Comparison of ENCODE assay signal across 9 cellular contexts in the genomic region with DNA sequence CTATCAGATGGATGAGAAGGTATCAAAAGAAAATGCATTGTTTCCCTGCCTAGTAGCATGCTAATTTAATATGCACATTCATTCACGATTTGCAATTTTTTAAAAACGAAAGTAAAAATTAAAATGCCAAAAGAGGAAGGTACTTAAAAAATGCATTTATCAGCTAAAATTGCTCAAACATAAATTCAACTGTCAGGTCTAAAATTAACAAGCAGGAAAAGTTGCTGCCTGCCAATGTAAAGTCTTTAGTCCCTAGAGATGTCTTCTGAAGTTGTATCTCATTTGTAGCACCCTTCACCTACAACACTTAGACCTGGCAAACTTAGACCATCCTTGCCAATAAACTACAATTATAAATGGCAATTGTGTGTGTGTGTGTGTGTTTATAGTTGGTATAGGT. TPM values are rescaled to one million over a fixed set of nuclear protein-coding genes. Genes with fewer than 3 reads are reported as not detected.
DNase-seq lines count a peak whose midpoint lies in the region; ATAC-seq and TF ChIP-seq lines count a peak whose summit lies in the region.
"Had no signal": no experiment of that assay in that cellular context is flagged by ENCODE, and none has a peak within 500 bp of the region (broad histone marks: within the 10 kb centered on the region; RNA-seq: fewer than 3 reads in every experiment).

No MANE protein-coding gene starts in this region.

- no peak overlapping the region for H3K4me3 ChIP-seq in HEK293 (ENCODE audit: low read depth, low read length)
- H3K4me3 ChIP-seq in PC-3 (ENCODE audit: low read length) = peak overlapping the region; percentile 52
- H3K4me3 ChIP-seq in endocrine pancreas (ENCODE audit: control insufficient read depth, insufficient read depth, low read length) = peak overlapping the region; percentile 62
- peak overlapping the region; percentile 0 to 54 (median 26) for H3K4me3 ChIP-seq in spleen
- H3K4me3 ChIP-seq: pancreas had no signal

- ATAC-seq in PC-3 = no peak

- peak overlapping the region; percentile 80 for H3K4me2 ChIP-seq in PC-3 (ENCODE audit: low read length)

- POLR2A ChIA-PET in HEK293 (lab: Yijun Ruan, JAX) (no interaction called here), PC-3 (lab: Charles Lee; ENCODE audit: unreplicated experiment) (no interaction called here)

- peaks cover 70% of the 10 kb centered on the region for H3K79me2 ChIP-seq in PC-3 (ENCODE audit: low read length)

- H4K20me1 ChIP-seq in PC-3 (ENCODE audit: low read length) = no peaks in the 10 kb centered on the region

- no TSS peak for BruUV-seq in PC-3 (replicated peaks; lab: Mats Ljungman, UMichigan)

- no peaks in the 10 kb centered on the region; a peak in 1 of 3 replicates for H3K36me3 ChIP-seq in HEK293 (ENCODE audit: control insufficient read depth in 2 of 2, insufficient read depth in 1 of 2, low read length in 2 of 2)
- H3K36me3 ChIP-seq in PC-3 (ENCODE audit: low read depth, low read length) = peaks cover 8% of the 10 kb centered on the region; the same call in 1 of the 2 replicates
- no peaks in the 10 kb centered on the region for H3K36me3 ChIP-seq in endocrine pancreas (ENCODE audit: control insufficient read depth, insufficient read depth, low read length)
- peaks cover 0 to 32% (median 4%) of the 10 kb centered on the region in 6 donors for H3K36me3 ChIP-seq in spleen

- H3K9me3 ChIP-seq in HEK293 (ENCODE audit: control insufficient read depth, insufficient read depth, low read depth, low read length) = no peaks in the 10 kb centered on the region
- H3K9me3 ChIP-seq in PC-3 (ENCODE audit: low read length) = no peaks in the 10 kb centered on the region
- no peaks in the 10 kb centered on the region for H3K9me3 ChIP-seq in endocrine pancreas (ENCODE audit: control insufficient read depth, low read length)
- H3K9me3 ChIP-seq in spleen = no peaks in the 10 kb centered on the region
- H3K9me3 ChIP-seq: pancreas had no signal

- H3K27me3 ChIP-seq in PC-3 (ENCODE audit: low read length) = no peaks in the 10 kb centered on the region
- H3K27me3 ChIP-seq in endocrine pancreas (ENCODE audit: control insufficient read depth, insufficient read depth, low read length) = no peaks in the 10 kb centered on the region
- no peaks in the 10 kb centered on the region for H3K27me3 ChIP-seq in spleen (replicated peaks in 1 of 7)
- H3K27me3 ChIP-seq: pancreas had no signal

- H3F3A ChIP-seq in PC-3 (ENCODE audit: low read length, unreplicated experiment) = no peaks in the 10 kb centered on the region

- H3K4me1 ChIP-seq in HEK293 (ENCODE audit: control insufficient read depth, insufficient read depth, low read length) (no peaks in the 10 kb centered on the region), PC-3 (ENCODE audit: insufficient read depth, low read length) (peaks cover 8% of the 10 kb centered on the region; the same call in 1 of the 2 replicates), endocrine pancreas (ENCODE audit: control insufficient read depth, insufficient read depth, low read length) (peaks cover 11% of the 10 kb centered on the region), spleen (peaks cover 30 to 94% (median 61%) of the 10 kb centered on the region in 6 donors)

- peak overlapping the region; percentile 43; the same call in 1 of the 2 replicates for H2AFZ ChIP-seq in PC-3 (ENCODE audit: low read length)

- no peaks in the 10 kb centered on the region for H3K9me2 ChIP-seq in PC-3 (replicated peaks; ENCODE audit: low read length)

- CTCF ChIA-PET in HEK293 (lab: Yijun Ruan, JAX) = interaction anchor here (1.1 kb wide), 1 partner anchor 128 kb away, joined by 4 read pairs; no protein-coding TSS in a partner anchor
- CTCF ChIA-PET in PC-3 (lab: Charles Lee) = no interaction called here

- H3K9ac ChIP-seq in PC-3 (ENCODE audit: low read length) (peak overlapping the region; percentile 0; the same call in 1 of the 2 replicates), endocrine pancreas (ENCODE audit: control insufficient read depth, insufficient read depth, low read length) (no peak overlapping the region)

- H3K27ac ChIP-seq in HEK293 (ENCODE audit: extremely low read depth, low read depth, low read length) = no peak overlapping the region
- no peak overlapping the region for H3K27ac ChIP-seq in PC-3 (ENCODE audit: low read length)
- H3K27ac ChIP-seq in spleen = peak overlapping the region; percentile 1 to 84 (median 80)
- H3K27ac ChIP-seq: pancreas, VCaP had no signal

- TF ChIP-seq POLR2A in spleen (IDR thresholded peaks at IDR 0.05) = no peak

- 0 to 2% (median 0%) methylated on average over 2 of the region's 2 CpGs for WGBS in spleen, 5 donors

- TF ChIP-seq CTCF in HEK293 (tag by site-specific recombination; IDR thresholded peaks at IDR 0.05) (no peak), PC-3 (conservative IDR thresholded peaks at IDR 0.05; ENCODE audit: low read depth, low read length) (no peak), spleen (IDR thresholded peaks at IDR 0.05 in 8 of 11, conservative IDR thresholded peaks at IDR 0.05 in 3 of 11) (no peak)

- intact Hi-C loops in PC-3 (cut with micrococcal nuclease) = no loop called here
- intact Hi-C loops in spleen (cut with DNase I; ENCODE audit: low total_unique reads) = no loop called here

- DNase-seq in PC-3 = no peak
- no peak for DNase-seq in spleen
- no peak for DNase-seq in DMS 273 treated with DMSO at 0.1 percent for 48 hours (lab: John Stamatoyannopoulos, UW)
- DNase-seq in AG08396 (ENCODE audit: low spot score) = no peak
- DNase-seq in HK-2 (ENCODE audit: unreplicated experiment) = no peak
- DNase-seq: pancreas had no signal

TF ChIP-seq in HEK293, 187 proteins besides CTCF, POLR2A, EP300 and RAD21:
- TF ChIP-seq, protein P1, sequence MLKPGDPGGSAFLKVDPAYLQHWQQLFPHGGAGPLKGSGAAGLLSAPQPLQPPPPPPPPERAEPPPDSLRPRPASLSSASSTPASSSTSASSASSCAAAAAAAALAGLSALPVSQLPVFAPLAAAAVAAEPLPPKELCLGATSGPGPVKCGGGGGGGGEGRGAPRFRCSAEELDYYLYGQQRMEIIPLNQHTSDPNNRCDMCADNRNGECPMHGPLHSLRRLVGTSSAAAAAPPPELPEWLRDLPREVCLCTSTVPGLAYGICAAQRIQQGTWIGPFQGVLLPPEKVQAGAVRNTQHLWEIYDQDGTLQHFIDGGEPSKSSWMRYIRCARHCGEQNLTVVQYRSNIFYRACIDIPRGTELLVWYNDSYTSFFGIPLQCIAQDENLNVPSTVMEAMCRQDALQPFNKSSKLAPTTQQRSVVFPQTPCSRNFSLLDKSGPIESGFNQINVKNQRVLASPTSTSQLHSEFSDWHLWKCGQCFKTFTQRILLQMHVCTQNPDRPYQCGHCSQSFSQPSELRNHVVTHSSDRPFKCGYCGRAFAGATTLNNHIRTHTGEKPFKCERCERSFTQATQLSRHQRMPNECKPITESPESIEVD (tag by site-specific recombination; IDR thresholded peaks at IDR 0.05) = peak; percentile 7; the same call in 1 of the 2 replicates
- no peak for TF ChIP-seq RBAK (tag by site-specific recombination; IDR thresholded peaks at IDR 0.05)

RNA-seq across cellular contexts. Expression of a gene that starts 7.8 kb away (rescaled TPM):
- total RNA-seq in PC-3 (2014; rRNA removed) (7.9 and 14.2 TPM in 2 replicates), spleen (10 to 100 TPM; 30.0 to 52.8 (median 47.6) TPM)
- polyA plus RNA-seq in spleen = 10 to 100 TPM in 1 of 3 donors, 1 to 10 TPM in 2; 6.5 to 12.1 (median 8.5) TPM

RNA-seq across cellular contexts. Expression of a gene that starts 57.5 kb away (rescaled TPM):
- 244 and 322 TPM in 2 replicates for total RNA-seq in PC-3 (2014; rRNA removed)
- total RNA-seq in spleen = 100 to 1,000 TPM; 231 to 323 (median 282) TPM
- 100 to 1,000 TPM; 467 to 526 (median 515) TPM for polyA plus RNA-seq in spleen

Comparison
In these comparisons a context has a peak if more than half of its experiments do, and no peak if none do; other contexts are left out.
1. H3K27ac ChIP-seq: peak in spleen (8 of 8); none in HEK293 (single experiment) and PC-3 (single experiment).